In genomic region chr15:96343529-96344072, GRCh38 we compare ENCODE assay signal across 13 cellular contexts. TPM values are rescaled to one million over a fixed set of nuclear protein-coding genes. Genes with fewer than 3 reads are reported as not detected.
DNase-seq lines count a peak whose midpoint lies in the region; ATAC-seq and TF ChIP-seq lines count a peak whose summit lies in the region.
"Had no signal": no experiment of that assay in that cellular context is flagged by ENCODE, and none has a peak within 500 bp of the region (broad histone marks: within the 10 kb centered on the region; RNA-seq: fewer than 3 reads in every experiment).

No MANE protein-coding gene starts in this region.

- no peaks in the 10 kb centered on the region for H3K9me3 ChIP-seq in osteoblast (ENCODE audit: low read depth, low read length)

- H3K27ac ChIP-seq in osteoblast (ENCODE audit: low read depth, low read length): peak overlapping the region; percentile 75
- peak overlapping the region; percentile 28 for H3K27ac ChIP-seq in urinary bladder (ENCODE audit: low read depth)
- H3K27ac ChIP-seq: epithelial cell of prostate had no signal

- no peak for DNase-seq in activated naive CD8-positive, alpha-beta T cell treated with anti-CD3 and anti-CD28 coated beads for 36 hours
- DNase-seq in activated naive CD8-positive, alpha-beta T cell treated with anti-CD3 and anti-CD28 coated beads, Interleukin-2, amount 50 U/mL, for 24 hours: no peak
- DNase-seq in fibroblast of pulmonary artery (ENCODE audit: low read depth): no peak
- DNase-seq in osteoblast (ENCODE audit: insufficient read length, low spot score, missing footprints): no peak
- DNase-seq in NOMO-1 treated with DMSO at 0.1 percent for 48 hours (lab: John Stamatoyannopoulos, UW; ENCODE audit: unreplicated experiment): no peak
- no peak for DNase-seq in stimulated activated naive CD4-positive, alpha-beta T cell treated with Interleukin-2 at 50 U/mL for 16 hours (lab: John Stamatoyannopoulos, UW)
- no peak for DNase-seq in stimulated activated CD4-positive, alpha-beta T cell treated with anti-CD3 and anti-CD28 coated beads, Interleukin-4, amount 100 ng/mL, for 1 hour
- DNase-seq: GF-D8, KG1, natural killer cell, NCI-H446 had no signal

- peaks cover 3% of the 10 kb centered on the region for H3K9me3 Mint-ChIP-seq in activated naive CD8-positive, alpha-beta T cell treated with anti-CD3 and anti-CD28 coated beads for 36 hours
- H3K9me3 Mint-ChIP-seq in activated naive CD8-positive, alpha-beta T cell treated with anti-CD3 and anti-CD28 coated beads, Interleukin-2, amount 50 U/mL, for 24 hours: peaks cover 8% of the 10 kb centered on the region
- H3K9me3 Mint-ChIP-seq: natural killer cell had no signal

- H3K4me2 ChIP-seq in osteoblast (ENCODE audit: insufficient read depth, low read length): peak overlapping the region; percentile 85

- no peaks in the 10 kb centered on the region for H3K27me3 ChIP-seq in osteoblast (ENCODE audit: insufficient read depth, low read length)

- H3K27ac Mint-ChIP-seq in activated naive CD8-positive, alpha-beta T cell treated with anti-CD3 and anti-CD28 coated beads for 36 hours: peak overlapping the region; percentile 25
- H3K27ac Mint-ChIP-seq in activated naive CD8-positive, alpha-beta T cell treated with anti-CD3 and anti-CD28 coated beads, Interleukin-2, amount 50 U/mL, for 24 hours: no peak overlapping the region
- H3K27ac Mint-ChIP-seq: natural killer cell had no signal

- no peak overlapping the region for H3K4me3 Mint-ChIP-seq in activated naive CD8-positive, alpha-beta T cell treated with anti-CD3 and anti-CD28 coated beads for 36 hours
- H3K4me3 Mint-ChIP-seq in activated naive CD8-positive, alpha-beta T cell treated with anti-CD3 and anti-CD28 coated beads, Interleukin-2, amount 50 U/mL, for 24 hours: no peak overlapping the region
- H3K4me3 Mint-ChIP-seq: natural killer cell had no signal

- TF ChIP-seq CTCF in fibroblast of pulmonary artery (IDR thresholded peaks at IDR 0.05; ENCODE audit: low read length, missing control alignments) (no peak), osteoblast (IDR thresholded peaks at IDR 0.05; ENCODE audit: extremely low read depth, low read depth, low read length) (no peak)

- ATAC-seq in activated naive CD8-positive, alpha-beta T cell treated with anti-CD3 and anti-CD28 coated beads, Interleukin-2, amount 50 U/mL, for 24 hours: no peak
- ATAC-seq: natural killer cell had no signal

- H4K20me1 ChIP-seq in osteoblast (ENCODE audit: insufficient read depth, low read length): peaks cover 3% of the 10 kb centered on the region

- WGBS in urinary bladder: 67% methylated on average over 29 of the region's 29 CpGs

- H3K79me2 ChIP-seq in osteoblast (ENCODE audit: insufficient read depth, low read length): peaks cover 97% of the 10 kb centered on the region

- H3K27me3 Mint-ChIP-seq in activated naive CD8-positive, alpha-beta T cell treated with anti-CD3 and anti-CD28 coated beads for 36 hours: peaks cover 98% of the 10 kb centered on the region
- peaks cover 92% of the 10 kb centered on the region for H3K27me3 Mint-ChIP-seq in activated naive CD8-positive, alpha-beta T cell treated with anti-CD3 and anti-CD28 coated beads, Interleukin-2, amount 50 U/mL, for 24 hours

- H3K36me3 ChIP-seq in osteoblast (ENCODE audit: insufficient read depth, low read length): peaks cover 14% of the 10 kb centered on the region
- H3K36me3 ChIP-seq in urinary bladder (ENCODE audit: insufficient read depth): peaks cover 1% of the 10 kb centered on the region

- H3K4me3 ChIP-seq in fibroblast of pulmonary artery (replicated peaks; ENCODE audit: low read depth, low read length) (peak overlapping the region; percentile 68), osteoblast (ENCODE audit: insufficient read depth, low read length) (no peak overlapping the region), urinary bladder (ENCODE audit: low read depth, low read length) (no peak overlapping the region)

- peaks cover 2% of the 10 kb centered on the region for H3K36me3 Mint-ChIP-seq in activated naive CD8-positive, alpha-beta T cell treated with anti-CD3 and anti-CD28 coated beads for 36 hours
- peaks cover 2% of the 10 kb centered on the region for H3K36me3 Mint-ChIP-seq in activated naive CD8-positive, alpha-beta T cell treated with anti-CD3 and anti-CD28 coated beads, Interleukin-2, amount 50 U/mL, for 24 hours (ENCODE audit: low read depth)

- H3K4me1 ChIP-seq in osteoblast (ENCODE audit: insufficient read depth, low read length): peaks cover 46% of the 10 kb centered on the region
- no peaks in the 10 kb centered on the region for H3K4me1 ChIP-seq in urinary bladder (ENCODE audit: insufficient read depth)

- H2AFZ ChIP-seq in osteoblast (ENCODE audit: low read length): no peak overlapping the region

- peaks cover 12% of the 10 kb centered on the region for H3K4me1 Mint-ChIP-seq in activated naive CD8-positive, alpha-beta T cell treated with anti-CD3 and anti-CD28 coated beads for 36 hours
- H3K4me1 Mint-ChIP-seq in activated naive CD8-positive, alpha-beta T cell treated with anti-CD3 and anti-CD28 coated beads, Interleukin-2, amount 50 U/mL, for 24 hours: peaks cover 9% of the 10 kb centered on the region

RNA-seq across cellular contexts. Expression of gene NR2F2, which starts 13.1 kb away (rescaled TPM):
- not detected for total RNA-seq in activated naive CD8-positive, alpha-beta T cell treated with anti-CD3 and anti-CD28 coated beads for 36 hours
- total RNA-seq in osteoblast (13.0 and 14.5 TPM in 2 replicates), urinary bladder (28.0 TPM)
- polyA plus RNA-seq in urinary bladder: 66.2 TPM
- total RNA-seq: natural killer cell had no signal

Comparison
In these comparisons a context has a peak if more than half of its experiments do, and no peak if none do; other contexts are left out.
1. RNA of gene NR2F2, which starts 13.1 kb away (total RNA-seq): 28.0 TPM in urinary bladder (single experiment) and 13.0 to 14.5 TPM in osteoblast; not detected in activated naive CD8-positive, alpha-beta T cell treated with anti-CD3 and anti-CD28 coated beads for 36 hours; every median in the first group is over 10 times any median in the second.